ENCODE assay signal across 7 cellular contexts in genomic region chr6:158008894-158009891, GRCh38. TPM values are rescaled to one million over a fixed set of nuclear protein-coding genes. Genes with fewer than 3 reads are reported as not detected.
DNase-seq lines count a peak whose midpoint lies in the region; ATAC-seq and TF ChIP-seq lines count a peak whose summit lies in the region.

No MANE protein-coding gene starts in this region.

- WGBS in H9 (ENCODE audit: extremely low coverage, insufficient read length, low lambda C conversion rate), result no CpG with 5 or more reads among the region's 19 CpGs
- WGBS in transverse colon (ENCODE audit: low coverage in 1 of 2), 2 donors, result 51 to 60% methylated on average over 9 to 19 of the region's 19 CpGs

- 0 out of 2 replicates have a peak, but pooled peaks cover 3% of the 10 kb centered on the region for H3K4me1 ChIP-seq in H9 (ENCODE audit: insufficient read depth, low read length)
- H3K4me1 ChIP-seq in transverse colon, result peaks cover 12 to 37% (median 16%) of the 10 kb centered on the region in 4 donors

- H2BK15ac ChIP-seq in H9 (ENCODE audit: low read depth, low read length), result no peak overlapping the region

- H2BK5ac ChIP-seq in H9 (ENCODE audit: insufficient read length, low read length), result no peak overlapping the region

- no peak overlapping the region for H4K8ac ChIP-seq in H9 (replicated peaks; ENCODE audit: insufficient read length, low read depth, low read length)

- no peak overlapping the region for H3K27ac ChIP-seq in H9 (ENCODE audit: insufficient read length, low read depth, low read length)
- H3K27ac ChIP-seq in transverse colon, result peak overlapping the region; percentile 22 to 45 (median 36)

- no peak overlapping the region for H2AK5ac ChIP-seq in H9 (ENCODE audit: insufficient read length, low read length)

- H3K4ac ChIP-seq in H9 (ENCODE audit: low read depth, low read length), result no peak overlapping the region

- TF ChIP-seq EP300 in transverse colon (IDR thresholded peaks at IDR 0.05; ENCODE audit: low read depth), result no peak

- H3T11ph ChIP-seq in H9 (ENCODE audit: low read length), result no peak overlapping the region

- no peak for TF ChIP-seq POLR2A in transverse colon (IDR thresholded peaks at IDR 0.05)

- H3K56ac ChIP-seq in H9 (ENCODE audit: insufficient read length, low read depth, low read length), result no peak overlapping the region

- H2AFZ ChIP-seq in H9 (ENCODE audit: low read length), result no peak overlapping the region

- H4K5ac ChIP-seq in H9 (ENCODE audit: insufficient read length, low read depth, low read length), result no peak overlapping the region

- in situ Hi-C loops in transverse colon (cut with MboI; ENCODE audit: low pct_ligation_motif_present in 1 of 4, low pct_unique_long_range_greater_than_20kb in 1 of 4, low sequenced_read_pairs in 3 of 4), result no loop called here

- no peak overlapping the region for H3K4me3 ChIP-seq in transverse colon

- no peak overlapping the region for H3K14ac ChIP-seq in H9 (ENCODE audit: insufficient read depth, low read length)

- intact Hi-C loops in transverse colon (cut with DNase I; ENCODE audit: low total_unique reads), result no loop called here

- no peak for TF ChIP-seq CTCF in H9 (conservative IDR thresholded peaks at IDR 0.05)
- TF ChIP-seq CTCF in transverse colon (IDR thresholded peaks at IDR 0.05), result no peak

- no peak overlapping the region for H3K4me2 ChIP-seq in H9 (ENCODE audit: insufficient read depth, insufficient read length, low read length)

- no peak for ATAC-seq in HG03442 (IDR thresholded peaks at IDR 0.05; ENCODE audit: unreplicated experiment)

- no peaks in the 10 kb centered on the region for H4K20me1 ChIP-seq in H9 (ENCODE audit: control insufficient read depth, insufficient read depth, insufficient read length)

- no peaks in the 10 kb centered on the region for H3K27me3 Mint-ChIP-seq in H9 (ENCODE audit: low read depth)
- no peaks in the 10 kb centered on the region for H3K27me3 Mint-ChIP-seq in T-helper 1 cell treated with Interleukin-12 subunit alpha and Interleukin-12 subunit beta and Interleukin-4 antibody, amounts not matched to agents 30 μg/mL and 1 μg/mL, for 36 hours (ENCODE audit: low read depth)

- H3K79me1 ChIP-seq in H9 (ENCODE audit: insufficient read depth, low read depth, low read length, poor library complexity, severe bottlenecking), result no peaks in the 10 kb centered on the region

- peaks cover 5 to 9% of the 10 kb centered on the region in 2 experiments for H3K4me1 Mint-ChIP-seq in H9
- peaks cover 66% of the 10 kb centered on the region for H3K4me1 Mint-ChIP-seq in T-helper 1 cell treated with Interleukin-12 subunit alpha and Interleukin-12 subunit beta and Interleukin-4 antibody, amounts not matched to agents 30 μg/mL and 1 μg/mL, for 36 hours (ENCODE audit: low read depth)

- no peak overlapping the region for H2BK120ac ChIP-seq in H9 (ENCODE audit: low read depth, low read length, poor library complexity, severe bottlenecking)

- H2BK20ac ChIP-seq in H9 (ENCODE audit: low read depth, low read length, poor library complexity, severe bottlenecking), result no peak overlapping the region

- no peaks in the 10 kb centered on the region for H3K27me3 ChIP-seq in H9 (ENCODE audit: insufficient read depth, low read length)
- no peaks in the 10 kb centered on the region for H3K27me3 ChIP-seq in transverse colon

- H3K23ac ChIP-seq in H9 (ENCODE audit: insufficient read length, low read depth, low read length), result no peak overlapping the region

- no peaks in the 10 kb centered on the region; the same call in 1 of the 2 replicates for H3K79me2 ChIP-seq in H9 (ENCODE audit: insufficient read depth, low read length)

- peak overlapping the region in 2 of 3 experiments; percentile 46 to 91; a peak in 4 of 7 replicates for H3K27ac Mint-ChIP-seq in H9
- H3K27ac Mint-ChIP-seq in T-helper 1 cell treated with Interleukin-12 subunit alpha and Interleukin-12 subunit beta and Interleukin-4 antibody, amounts not matched to agents 30 μg/mL and 1 μg/mL, for 36 hours, result peak overlapping the region; percentile 82

- no peak overlapping the region for H4K91ac ChIP-seq in H9 (ENCODE audit: insufficient read length, low read depth, low read length)

- H3K36me3 ChIP-seq in transverse colon, result no peaks in the 10 kb centered on the region

- H3K9me3 Mint-ChIP-seq in H9, result peaks cover 0 to 3% of the 10 kb centered on the region in 2 experiments; a peak in 2 of 5 replicates
- H3K9me3 Mint-ChIP-seq in T-helper 1 cell treated with Interleukin-12 subunit alpha and Interleukin-12 subunit beta and Interleukin-4 antibody, amounts not matched to agents 30 μg/mL and 1 μg/mL, for 36 hours, result no peaks in the 10 kb centered on the region

- H3K36me3 Mint-ChIP-seq in H9 (ENCODE audit: insufficient read depth in 1 of 3, low read depth in 3 of 3), result peaks cover 14 to 25% (median 15%) of the 10 kb centered on the region in 3 experiments
- H3K36me3 Mint-ChIP-seq in T-helper 1 cell treated with Interleukin-12 subunit alpha and Interleukin-12 subunit beta and Interleukin-4 antibody, amounts not matched to agents 30 μg/mL and 1 μg/mL, for 36 hours (ENCODE audit: low read depth), result peaks cover 30% of the 10 kb centered on the region

- no peak overlapping the region for H2BK12ac ChIP-seq in H9 (ENCODE audit: insufficient read length, low read depth, low read length)

- no peak for DNase-seq in H9
- peak; percentile 27 to 55 for DNase-seq in cerebellar nuclear complex (lab: John Stamatoyannopoulos, UW)
- DNase-seq in middle frontal gyrus (ENCODE audit: extremely low spot score, low spot score), result peak; percentile 51
- peak; percentile 43 for DNase-seq in transverse colon
- no peak for DNase-seq in OCI-M1 (lab: John Stamatoyannopoulos, UW)

- H3K18ac ChIP-seq in H9 (ENCODE audit: insufficient read length, low read depth, low read length), result no peak overlapping the region

- no peaks in the 10 kb centered on the region for H3K23me2 ChIP-seq in H9 (ENCODE audit: insufficient read length, low read depth, low read length, poor library complexity, severe bottlenecking)

- no peaks in the 10 kb centered on the region for H3K9me3 ChIP-seq in H9 (ENCODE audit: control insufficient read depth, low read depth, low read length)
- no peaks in the 10 kb centered on the region for H3K9me3 ChIP-seq in transverse colon

- H3K9ac ChIP-seq in H9 (ENCODE audit: extremely low read depth, insufficient read length, low read length), result no peak overlapping the region

- H3K4me3 Mint-ChIP-seq in H9, result no peak overlapping the region
- H3K4me3 Mint-ChIP-seq in T-helper 1 cell treated with Interleukin-12 subunit alpha and Interleukin-12 subunit beta and Interleukin-4 antibody, amounts not matched to agents 30 μg/mL and 1 μg/mL, for 36 hours, result peak overlapping the region; percentile 51

RNA-seq across cellular contexts. Expression of gene SYNJ2, which starts 27.5 kb away (rescaled TPM):
- 24.5 and 25.4 TPM in 2 replicates for total RNA-seq in H9 (2021)
- 10 to 100 TPM; 27.8 to 42.6 (median 31.8) TPM for total RNA-seq in transverse colon

Comparison
In these comparisons a context has a peak if more than half of its experiments do, and no peak if none do; other contexts are left out.
1. DNase-seq: peak in cerebellar nuclear complex (2 of 2), middle frontal gyrus (single experiment) and transverse colon (single experiment); none in H9 (single experiment) and OCI-M1 (single experiment).